ENCODE assay signal across 28 cellular contexts in genomic region chr1:73909043-73909567, GRCh38.
A peak's percentile ranks its signal among the peaks of the same experiment; 100 is the strongest.
DNase-seq lines count a peak whose midpoint lies in the region; ATAC-seq and TF ChIP-seq lines count a peak whose summit lies in the region.
"Had no signal": no experiment of that assay in that cellular context is flagged by ENCODE, and none has a peak within 500 bp of the region (broad histone marks: within the 10 kb centered on the region; RNA-seq: fewer than 3 reads in every experiment).

No MANE protein-coding gene starts in this region.

- H3K4me3 ChIP-seq in neural cell (ENCODE audit: low read length): no peak overlapping the region
- no peak overlapping the region for H3K4me3 ChIP-seq in testis
- H3K4me3 ChIP-seq: A549, coronary artery, GM23248, left lung, neural progenitor cell, SK-N-MC, tibial nerve had no signal

- no peak overlapping the region for H3K9ac ChIP-seq in neural cell (ENCODE audit: low read length)
- H3K9ac ChIP-seq: GM23248, neural progenitor cell had no signal

- no peaks in the 10 kb centered on the region for H3K79me2 ChIP-seq in neural cell (replicated peaks; ENCODE audit: insufficient read depth, low read length)

- H3K4me1 ChIP-seq in testis: no peaks in the 10 kb centered on the region
- H3K4me1 ChIP-seq: A549, left lung, neural progenitor cell, tibial nerve had no signal

- H3F3A ChIP-seq in neural cell (ENCODE audit: insufficient read depth, low read length, poor library complexity, severe bottlenecking): no peaks in the 10 kb centered on the region

- H4K20me1 ChIP-seq in neural cell (ENCODE audit: insufficient read depth): no peaks in the 10 kb centered on the region

- TF ChIP-seq CTCF in neural cell (IDR thresholded peaks at IDR 0.05; ENCODE audit: poor library complexity, severe bottlenecking): no peak
- TF ChIP-seq CTCF in testis (IDR thresholded peaks at IDR 0.05): no peak

- intact Hi-C loops in testis (cut with DNase I; ENCODE audit: low total_unique reads): no loop called here

- DNase-seq in NCI-H510A treated with DMSO at 0.1 percent for 48 hours (lab: John Stamatoyannopoulos, UW) (peak; percentile 54), NCI-H510A (lab: John Stamatoyannopoulos, UW) (no peak), NCI-H446 treated with DMSO at 0.1 percent for 48 hours (lab: John Stamatoyannopoulos, UW) (peak; percentile 52), testis (no peak), HuH-7 (ENCODE audit: low spot score) (no peak), SK-N-DZ (ENCODE audit: low spot score) (no peak)
- DNase-seq: activated CD4-positive, alpha-beta T cell treated with anti-CD3 and anti-CD28 coated beads, Interleukin-2, amount 50 U/mL, for 4 hours; activated naive CD8-positive, alpha-beta T cell treated with anti-CD3 and anti-CD28 coated beads, Interleukin-2, amount 50 U/mL, for 24 hours; activated T-cell treated with anti-CD3 and anti-CD28 coated beads, Interleukin-2, amount 50 U/mL, for 72 hours; AML-193; CD4-positive, CD25-positive, alpha-beta regulatory T cell; effector CD8-positive, alpha-beta T cell; GM23248; immature natural killer cell; left lung; mesendoderm; NCI-H1092; NCI-H1930; NCI-H345; stimulated activated CD4-positive, alpha-beta T cell treated with anti-CD3 and anti-CD28 coated beads, Interleukin-4, amount 100 ng/mL, for 24 hours had no signal

- ATAC-seq in GM18861 (IDR thresholded peaks at IDR 0.05; ENCODE audit: unreplicated experiment): peak; percentile 44
- ATAC-seq: A549; activated naive CD8-positive, alpha-beta T cell treated with anti-CD3 and anti-CD28 coated beads, Interleukin-2, amount 50 U/mL, for 24 hours; activated T-cell treated with anti-CD3 and anti-CD28 coated beads, Interleukin-2, amount 50 U/mL, for 72 hours; left lung; sciatic nerve had no signal

- no peak for TF ChIP-seq RAD21 in neural cell (conservative IDR thresholded peaks at IDR 0.05)

- H3K9me3 ChIP-seq in neural cell (ENCODE audit: low read length): no peaks in the 10 kb centered on the region
- H3K9me3 ChIP-seq in testis: no peaks in the 10 kb centered on the region
- H3K9me3 ChIP-seq: A549 had no signal

- H3K9me2 ChIP-seq in neural cell (ENCODE audit: insufficient read depth, low read length): no peaks in the 10 kb centered on the region

- H3K36me3 ChIP-seq in neural cell (ENCODE audit: insufficient read depth, low read length): no peaks in the 10 kb centered on the region
- H3K36me3 ChIP-seq in testis (ENCODE audit: low read depth, missing control alignments): no peaks in the 10 kb centered on the region
- H3K36me3 ChIP-seq: left lung, neural progenitor cell, tibial nerve had no signal

- peak; percentile 81 for TF ChIP-seq EP300 in neural cell (conservative IDR thresholded peaks at IDR 0.05; ENCODE audit: poor library complexity, severe bottlenecking)

- H2AFZ ChIP-seq in neural cell (ENCODE audit: low read depth, low read length): no peak overlapping the region
- H2AFZ ChIP-seq: GM23248, neural progenitor cell had no signal

- no peak overlapping the region for H3K4me2 ChIP-seq in neural cell (ENCODE audit: low read length)
- H3K4me2 ChIP-seq: A549, neural progenitor cell had no signal

- H3K27ac ChIP-seq in neural cell (ENCODE audit: low read length) (peak overlapping the region; percentile 19), testis (no peak overlapping the region)
- H3K27ac ChIP-seq: A549, coronary artery, GM23248, left lung, neural progenitor cell, SK-N-MC, tibial nerve had no signal

- H3K27me3 ChIP-seq in neural cell (ENCODE audit: insufficient read depth, low read depth, low read length) (no peaks in the 10 kb centered on the region), testis (no peaks in the 10 kb centered on the region)
- H3K27me3 ChIP-seq: left lung, neural progenitor cell, tibial nerve had no signal

- no peak for TF ChIP-seq POLR2A in testis (IDR thresholded peaks at IDR 0.05)

- 82 to 89% methylated on average over 2 of the region's 2 CpGs for WGBS in testis, 2 donors

TF ChIP-seq in neural cell, 6 proteins besides CTCF, POLR2A, EP300 and RAD21:
- TF ChIP-seq EZH2 (IDR thresholded peaks at IDR 0.05; ENCODE audit: borderline replicate concordance, insufficient read depth, low read length, poor library complexity, severe bottlenecking) (no peak), POLR2AphosphoS5 (IDR thresholded peaks at IDR 0.05) (peak; percentile 58)

Comparison
In these comparisons a context has a peak if more than half of its experiments do, and no peak if none do; other contexts are left out.
1. DNase-seq: peak in NCI-H510A treated with DMSO at 0.1 percent for 48 hours (single experiment) and NCI-H446 treated with DMSO at 0.1 percent for 48 hours (single experiment); none in NCI-H510A (single experiment), testis (single experiment), HuH-7 (single experiment) and SK-N-DZ (single experiment).